Comparison of ENCODE assay signal across 8 cellular contexts in genomic region chr13:113724780-113725315, GRCh38. TPM values are rescaled to one million over a fixed set of nuclear protein-coding genes. Genes with fewer than 3 reads are reported as not detected.
DNase-seq lines count a peak whose midpoint lies in the region; ATAC-seq, FAIRE-seq and TF ChIP-seq lines count a peak whose summit lies in the region.

No MANE protein-coding gene starts in this region.

- no peaks in the 10 kb centered on the region for H3K9me3 ChIP-seq in HCT116 (ENCODE audit: control insufficient read depth in 1 of 2, insufficient read depth in 1 of 2, low read depth in 1 of 2, low read length in 2 of 2)

- H4K20me1 ChIP-seq in HCT116 (ENCODE audit: insufficient read depth): no peaks in the 10 kb centered on the region

- no TSS peak for BruUV-seq in HCT116 (replicated peaks; lab: Mats Ljungman, UMichigan)

- ATAC-seq in HCT116: peak; percentile 100
- ATAC-seq in activated CD4-positive, alpha-beta T cell treated with anti-CD3 and anti-CD28 coated beads for 36 hours: peak; percentile 93
- peak; percentile 91 for ATAC-seq in left colon

- POLR2A ChIA-PET in HCT116 (lab: Charles Lee): no interaction called here
- POLR2A ChIA-PET in activated CD4-positive, alpha-beta T cell treated with anti-CD3 and anti-CD28 coated beads for 36 hours (lab: Charles Lee): no interaction called here

- FAIRE-seq in G401.6 (lab: Jason Lieb, UNC): peak; percentile 60

- no peaks in the 10 kb centered on the region for H3K27me3 ChIP-seq in HCT116 (ENCODE audit: insufficient read depth, low read length)

- H3K27me3 Mint-ChIP-seq in activated CD4-positive, alpha-beta T cell treated with anti-CD3 and anti-CD28 coated beads for 36 hours: peaks cover 6% of the 10 kb centered on the region
- H3K27me3 Mint-ChIP-seq in chondrocyte (ENCODE audit: low read depth): peaks cover 2% of the 10 kb centered on the region

- H3K9ac ChIP-seq in HCT116 (ENCODE audit: low read length): no peak overlapping the region

- TF ChIP-seq RAD21 in HCT116 (IDR thresholded peaks at IDR 0.05; ENCODE audit: low read depth): peak; percentile 89

- peak overlapping the region; percentile 65 for H3K4me2 ChIP-seq in HCT116 (ENCODE audit: low read length)

- TF ChIP-seq CTCF in HCT116 (IDR thresholded peaks at IDR 0.05 in 2 of 3, conservative IDR thresholded peaks at IDR 0.05 in 1 of 3; ENCODE audit: borderline replicate concordance in 1 of 3, insufficient read depth in 1 of 3, low read depth in 2 of 3, low read length in 2 of 3): peak; percentile 68 to 87 (median 77); a peak in 5 of 6 replicates
- peak; percentile 93 for TF ChIP-seq CTCF in chondrocyte (IDR thresholded peaks at IDR 0.05)

- no peaks in the 10 kb centered on the region for H3K36me3 Mint-ChIP-seq in activated CD4-positive, alpha-beta T cell treated with anti-CD3 and anti-CD28 coated beads for 36 hours (ENCODE audit: low read depth)
- H3K36me3 Mint-ChIP-seq in chondrocyte (ENCODE audit: low read depth): no peaks in the 10 kb centered on the region

- intact Hi-C loops in HCT116 (cut with micrococcal nuclease) (no loop called here), left colon (cut with DNase I, micrococcal nuclease) (no loop called here)
- intact Hi-C loops in activated CD4-positive, alpha-beta T cell treated with anti-CD3 and anti-CD28 coated beads for 36 hours (cut with DNase I, micrococcal nuclease): no loop called here

- H3K4me1 ChIP-seq in HCT116 (ENCODE audit: control insufficient read depth in 1 of 2, insufficient read depth in 2 of 2, low read length in 2 of 2): peaks cover 2 to 6% of the 10 kb centered on the region in 2 experiments; a peak in 2 of 4 replicates

- H3K4me1 Mint-ChIP-seq in activated CD4-positive, alpha-beta T cell treated with anti-CD3 and anti-CD28 coated beads for 36 hours: peaks cover 6% of the 10 kb centered on the region
- peaks cover 3% of the 10 kb centered on the region for H3K4me1 Mint-ChIP-seq in chondrocyte (ENCODE audit: low read depth)

- peak overlapping the region; percentile 67 for H3K4me3 Mint-ChIP-seq in activated CD4-positive, alpha-beta T cell treated with anti-CD3 and anti-CD28 coated beads for 36 hours
- peak overlapping the region; percentile 74 for H3K4me3 Mint-ChIP-seq in chondrocyte (ENCODE audit: unreplicated experiment)

- peak overlapping the region; percentile 78 for H3K27ac Mint-ChIP-seq in activated CD4-positive, alpha-beta T cell treated with anti-CD3 and anti-CD28 coated beads for 36 hours
- H3K27ac Mint-ChIP-seq in chondrocyte (ENCODE audit: unreplicated experiment): no peak overlapping the region

- no peaks in the 10 kb centered on the region for H3K79me2 ChIP-seq in HCT116 (ENCODE audit: insufficient read depth, low read length)

- no peak overlapping the region for H3K4me3 ChIP-seq in HCT116 (replicated peaks in 1 of 2; ENCODE audit: low read depth in 1 of 2, low read length in 2 of 2)

- no peak overlapping the region for H3K27ac ChIP-seq in HCT116 (ENCODE audit: low read depth, low read length)

- DNase-seq in HCT116 (ENCODE audit: low read depth, low spot score) (peak; percentile 33), NCI-H1092 treated with DMSO at 0.1 percent for 48 hours (lab: John Stamatoyannopoulos, UW) (peak; percentile 86), chondrocyte (ENCODE audit: low spot score) (peak; percentile 93), left colon (peak; percentile 72 to 83), amniotic stem cell (lab: John Stamatoyannopoulos, UW) (no peak)
- peak; percentile 93 for DNase-seq in activated CD4-positive, alpha-beta T cell treated with anti-CD3 and anti-CD28 coated beads for 36 hours
- DNase-seq in stimulated activated CD4-positive, alpha-beta T cell treated with anti-CD3 and anti-CD28 coated beads, Interleukin-2, amount 100 ng/mL, for 4 hours (ENCODE audit: low read depth): peak; percentile 83

- no peak for TF ChIP-seq POLR2A in HCT116 (IDR thresholded peaks at IDR 0.05; ENCODE audit: borderline replicate concordance, extremely low read depth, insufficient read depth, insufficient read length)

- H3K9me3 Mint-ChIP-seq in activated CD4-positive, alpha-beta T cell treated with anti-CD3 and anti-CD28 coated beads for 36 hours (ENCODE audit: low read depth): peaks cover 2% of the 10 kb centered on the region
- H3K9me3 Mint-ChIP-seq in chondrocyte (ENCODE audit: low read depth): no peaks in the 10 kb centered on the region

- CTCF ChIA-PET in HCT116 (lab: Charles Lee): interaction anchor here (0.8 to 1.0 kb wide), 4 partner anchors 27 to 245 kb away, joined by 3 to 4 read pairs (median 3); no protein-coding TSS in a partner anchor
- CTCF ChIA-PET in activated CD4-positive, alpha-beta T cell treated with anti-CD3 and anti-CD28 coated beads for 36 hours (lab: Charles Lee): interaction anchor here (0.6 to 1.2 kb wide), 4 partner anchors 64 to 211 kb away, joined by 3 to 4 read pairs (median 3); no protein-coding TSS in a partner anchor

- H3K36me3 ChIP-seq in HCT116 (ENCODE audit: control insufficient read depth in 1 of 2, insufficient read depth in 2 of 2, low read length in 2 of 2): no peaks in the 10 kb centered on the region

- H2AFZ ChIP-seq in HCT116 (ENCODE audit: low read depth, low read length, poor library complexity, severe bottlenecking): no peak overlapping the region

- RAD21 ChIA-PET in HCT116 (lab: Charles Lee; ENCODE audit: low non-redundant PET in 1 of 2, low total read pairs in 2 of 2, uncharacterized antibody in 2 of 2, unreplicated experiment in 2 of 2): no interaction called here

- H3K9me2 ChIP-seq in HCT116 (ENCODE audit: insufficient read depth): no peaks in the 10 kb centered on the region

TF ChIP-seq in HCT116, 20 proteins besides CTCF, POLR2A, EP300 and RAD21:
- no peak for TF ChIP-seq SRF (IDR thresholded peaks at IDR 0.05; ENCODE audit: low read depth)
- TF ChIP-seq CBX3 (IDR thresholded peaks at IDR 0.05; ENCODE audit: low read depth): no peak
- no peak for TF ChIP-seq EZH2 (IDR thresholded peaks at IDR 0.05)
- TF ChIP-seq, protein P1, sequence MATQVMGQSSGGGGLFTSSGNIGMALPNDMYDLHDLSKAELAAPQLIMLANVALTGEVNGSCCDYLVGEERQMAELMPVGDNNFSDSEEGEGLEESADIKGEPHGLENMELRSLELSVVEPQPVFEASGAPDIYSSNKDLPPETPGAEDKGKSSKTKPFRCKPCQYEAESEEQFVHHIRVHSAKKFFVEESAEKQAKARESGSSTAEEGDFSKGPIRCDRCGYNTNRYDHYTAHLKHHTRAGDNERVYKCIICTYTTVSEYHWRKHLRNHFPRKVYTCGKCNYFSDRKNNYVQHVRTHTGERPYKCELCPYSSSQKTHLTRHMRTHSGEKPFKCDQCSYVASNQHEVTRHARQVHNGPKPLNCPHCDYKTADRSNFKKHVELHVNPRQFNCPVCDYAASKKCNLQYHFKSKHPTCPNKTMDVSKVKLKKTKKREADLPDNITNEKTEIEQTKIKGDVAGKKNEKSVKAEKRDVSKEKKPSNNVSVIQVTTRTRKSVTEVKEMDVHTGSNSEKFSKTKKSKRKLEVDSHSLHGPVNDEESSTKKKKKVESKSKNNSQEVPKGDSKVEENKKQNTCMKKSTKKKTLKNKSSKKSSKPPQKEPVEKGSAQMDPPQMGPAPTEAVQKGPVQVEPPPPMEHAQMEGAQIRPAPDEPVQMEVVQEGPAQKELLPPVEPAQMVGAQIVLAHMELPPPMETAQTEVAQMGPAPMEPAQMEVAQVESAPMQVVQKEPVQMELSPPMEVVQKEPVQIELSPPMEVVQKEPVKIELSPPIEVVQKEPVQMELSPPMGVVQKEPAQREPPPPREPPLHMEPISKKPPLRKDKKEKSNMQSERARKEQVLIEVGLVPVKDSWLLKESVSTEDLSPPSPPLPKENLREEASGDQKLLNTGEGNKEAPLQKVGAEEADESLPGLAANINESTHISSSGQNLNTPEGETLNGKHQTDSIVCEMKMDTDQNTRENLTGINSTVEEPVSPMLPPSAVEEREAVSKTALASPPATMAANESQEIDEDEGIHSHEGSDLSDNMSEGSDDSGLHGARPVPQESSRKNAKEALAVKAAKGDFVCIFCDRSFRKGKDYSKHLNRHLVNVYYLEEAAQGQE (IDR thresholded peaks at IDR 0.05; ENCODE audit: low read depth): no peak
- TF ChIP-seq TCF7L2 (IDR thresholded peaks at IDR 0.05; ENCODE audit: borderline replicate concordance, extremely low read depth, insufficient read depth, insufficient read length): no peak
- TF ChIP-seq SP1 (IDR thresholded peaks at IDR 0.05; ENCODE audit: low read depth): no peak
- no peak for TF ChIP-seq ZBTB33 (IDR thresholded peaks at IDR 0.05; ENCODE audit: extremely low read depth, insufficient replicate concordance, low read length)
- TF ChIP-seq MAX (IDR thresholded peaks at IDR 0.05): no peak

RNA-seq across cellular contexts. Expression of gene TMEM255B, which starts 34.2 kb away (rescaled TPM):
- total RNA-seq in HCT116 (2021; ENCODE audit: unreplicated experiment) (7.7 TPM), chondrocyte (2.6 to 7.1 TPM (median 5.2 TPM) in 3 replicates), left colon (1 to 10 TPM; 1.9 to 2.4 TPM)
- 3.3 and 3.4 TPM in 2 replicates for polyA plus RNA-seq in HCT116 (2012)
- 1 to 10 TPM in 1 of 2 experiments, under 1 TPM in 1; 0.74 to 1.3 TPM for total RNA-seq in activated CD4-positive, alpha-beta T cell treated with anti-CD3 and anti-CD28 coated beads for 36 hours

RNA-seq across cellular contexts. Expression of gene GRK1, which starts 57.8 kb away (rescaled TPM):
- total RNA-seq in HCT116 (2021; ENCODE audit: unreplicated experiment) (not detected), chondrocyte (0.07 TPM in 1 of 3 replicates, not detected in the others), left colon (under 1 TPM in 1 of 2 donors, not detected in 1; 0.09 TPM)
- 0.01 TPM in 2 replicates for polyA plus RNA-seq in HCT116 (2012)
- total RNA-seq in activated CD4-positive, alpha-beta T cell treated with anti-CD3 and anti-CD28 coated beads for 36 hours: under 1 TPM; 0.16 to 0.21 TPM
